11 cellular contexts compared by ENCODE assay signal in genomic region chr20:44491635-44492395, GRCh38. TPM values are rescaled to one million over a fixed set of nuclear protein-coding genes. Genes with fewer than 3 reads are reported as not detected.
DNase-seq lines count a peak whose midpoint lies in the region; ATAC-seq and TF ChIP-seq lines count a peak whose summit lies in the region.
"Had no signal": no experiment of that assay in that cellular context is flagged by ENCODE, and none has a peak within 500 bp of the region (broad histone marks: within the 10 kb centered on the region; RNA-seq: fewer than 3 reads in every experiment).

No MANE protein-coding gene starts in this region.

- H4K20me1 ChIP-seq in neural progenitor cell (ENCODE audit: low read depth), result no peaks in the 10 kb centered on the region

- POLR2A ChIA-PET in GM10248 (lab: Yijun Ruan, JAX), result no interaction called here

- H2AFZ ChIP-seq in neural progenitor cell (replicated peaks), result no peak overlapping the region

- TF ChIP-seq EP300 in suprapubic skin (IDR thresholded peaks at IDR 0.05), result no peak

- peak overlapping the region; percentile 70 for H3K27ac ChIP-seq in right cardiac atrium (ENCODE audit: low read length)
- peak overlapping the region; percentile 84 for H3K27ac ChIP-seq in suprapubic skin
- H3K27ac ChIP-seq in neural progenitor cell, result no peak overlapping the region

- no peaks in the 10 kb centered on the region for H3K9me3 Mint-ChIP-seq in activated CD8-positive, alpha-beta memory T cell treated with anti-CD3 and anti-CD28 coated beads, Interleukin-2, amount 10 ng/mL, durations not matched to agents 7 days and 5 days (ENCODE audit: low read depth)
- H3K9me3 Mint-ChIP-seq in neural progenitor cell, result no peaks in the 10 kb centered on the region

- peak overlapping the region; percentile 76 for H3K27ac Mint-ChIP-seq in activated CD8-positive, alpha-beta memory T cell treated with anti-CD3 and anti-CD28 coated beads, Interleukin-2, amount 10 ng/mL, durations not matched to agents 7 days and 5 days
- H3K27ac Mint-ChIP-seq in neural progenitor cell, result no peak overlapping the region

- no peak for TF ChIP-seq POLR2A in suprapubic skin (IDR thresholded peaks at IDR 0.05)

- no peaks in the 10 kb centered on the region for H3K27me3 Mint-ChIP-seq in activated CD8-positive, alpha-beta memory T cell treated with anti-CD3 and anti-CD28 coated beads, Interleukin-2, amount 10 ng/mL, durations not matched to agents 7 days and 5 days
- H3K27me3 Mint-ChIP-seq in neural progenitor cell (ENCODE audit: insufficient read depth, low read depth), result no peaks in the 10 kb centered on the region

- H3K4me3 ChIP-seq in right cardiac atrium (ENCODE audit: low read length) (no peak overlapping the region), suprapubic skin (no peak overlapping the region), neural progenitor cell (no peak overlapping the region)

- CTCF ChIA-PET in activated CD8-positive, alpha-beta memory T cell treated with anti-CD3 and anti-CD28 coated beads, Interleukin-2, amount 10 ng/mL, durations not matched to agents 7 days and 5 days (lab: Charles Lee), result no interaction called here
- CTCF ChIA-PET in GM10248 (lab: Yijun Ruan, JAX), result interaction anchor here (0.8 to 1.1 kb wide), 2 partner anchors 11 to 30 kb away, joined by 3 read pairs; partner anchors contain the start of gene SERINC3

- peak; percentile 35 for ATAC-seq in activated CD8-positive, alpha-beta memory T cell treated with anti-CD3 and anti-CD28 coated beads, Interleukin-2, amount 10 ng/mL, durations not matched to agents 7 days and 5 days
- peak; percentile 76 to 77 for ATAC-seq in right cardiac atrium
- no peak for ATAC-seq in GM19452 (IDR thresholded peaks at IDR 0.05; ENCODE audit: unreplicated experiment)
- ATAC-seq: HCT116 had no signal

- no peak overlapping the region for H3K4me2 ChIP-seq in neural progenitor cell

- no peak for TF ChIP-seq CTCF in suprapubic skin (IDR thresholded peaks at IDR 0.05)
- TF ChIP-seq CTCF in neural progenitor cell (IDR thresholded peaks at IDR 0.05), result no peak
- no peak for TF ChIP-seq CTCF in GM10248 (IDR thresholded peaks at IDR 0.05; ENCODE audit: control extremely low read depth, extremely low read depth, low read depth, missing control alignments)

- no peaks in the 10 kb centered on the region for H3K9me3 ChIP-seq in right cardiac atrium (ENCODE audit: control insufficient read depth, low read length)
- H3K9me3 ChIP-seq in suprapubic skin, result no peaks in the 10 kb centered on the region
- H3K9me3 ChIP-seq in neural progenitor cell (ENCODE audit: low read depth), result no peaks in the 10 kb centered on the region

- H3K9ac ChIP-seq in neural progenitor cell, result no peak overlapping the region

- no peaks in the 10 kb centered on the region for H3F3A ChIP-seq in neural progenitor cell (ENCODE audit: low read depth)

- intact Hi-C loops in right cardiac atrium (cut with DNase I), result no loop called here

- H3K36me3 ChIP-seq in suprapubic skin, result peaks cover 85% of the 10 kb centered on the region
- no peaks in the 10 kb centered on the region for H3K36me3 ChIP-seq in neural progenitor cell

- H3K27me3 ChIP-seq in right cardiac atrium (ENCODE audit: control insufficient read depth, insufficient read depth), result no peaks in the 10 kb centered on the region
- H3K27me3 ChIP-seq in suprapubic skin, result no peaks in the 10 kb centered on the region
- no peaks in the 10 kb centered on the region for H3K27me3 ChIP-seq in neural progenitor cell

- H3K36me3 Mint-ChIP-seq in activated CD8-positive, alpha-beta memory T cell treated with anti-CD3 and anti-CD28 coated beads, Interleukin-2, amount 10 ng/mL, durations not matched to agents 7 days and 5 days, result peaks cover 58% of the 10 kb centered on the region
- peaks cover 24% of the 10 kb centered on the region for H3K36me3 Mint-ChIP-seq in neural progenitor cell

- H3K4me3 Mint-ChIP-seq in activated CD8-positive, alpha-beta memory T cell treated with anti-CD3 and anti-CD28 coated beads, Interleukin-2, amount 10 ng/mL, durations not matched to agents 7 days and 5 days, result no peak overlapping the region
- no peak overlapping the region for H3K4me3 Mint-ChIP-seq in neural progenitor cell

- no peaks in the 10 kb centered on the region for H3K79me2 ChIP-seq in neural progenitor cell (ENCODE audit: low read depth)

- no peak for DNase-seq in activated CD8-positive, alpha-beta memory T cell treated with anti-CD3 and anti-CD28 coated beads, Interleukin-2, amount 10 ng/mL, durations not matched to agents 7 days and 5 days
- DNase-seq in activated CD8-positive, alpha-beta memory T cell treated with anti-CD3 and anti-CD28 coated beads, Interleukin-2, amount 50 U/mL, for 4 hours, result no peak
- DNase-seq in amniotic epithelial cell (ENCODE audit: low read depth) (peak; percentile 66), right cardiac atrium (peak in 2 of 3 donors; percentile 44 to 48), suprapubic skin (ENCODE audit: low spot score in 2 of 2) (peak in 1 of 2 donors; percentile 84), neural progenitor cell (ENCODE audit: low spot score) (no peak), GM10248 (ENCODE audit: extremely low spot score) (no peak)
- DNase-seq: activated CD4-positive, CD25-positive, alpha-beta regulatory T cell; NCI-H524 had no signal

- peaks cover 41% of the 10 kb centered on the region for H3K4me1 Mint-ChIP-seq in activated CD8-positive, alpha-beta memory T cell treated with anti-CD3 and anti-CD28 coated beads, Interleukin-2, amount 10 ng/mL, durations not matched to agents 7 days and 5 days
- no peaks in the 10 kb centered on the region for H3K4me1 Mint-ChIP-seq in neural progenitor cell

- H3K4me1 ChIP-seq in right cardiac atrium (ENCODE audit: control insufficient read depth, insufficient read depth, low read length), result peaks cover 3% of the 10 kb centered on the region
- H3K4me1 ChIP-seq in suprapubic skin, result peaks cover 30% of the 10 kb centered on the region
- no peaks in the 10 kb centered on the region for H3K4me1 ChIP-seq in neural progenitor cell

- 64% methylated on average over 5 of the region's 5 CpGs for WGBS in right cardiac atrium
- WGBS in suprapubic skin, result 64% methylated on average over 5 of the region's 5 CpGs

RNA-seq across cellular contexts. Expression of gene TTPAL, which starts 16.1 kb away (rescaled TPM):
- total RNA-seq in activated CD8-positive, alpha-beta memory T cell treated with anti-CD3 and anti-CD28 coated beads, Interleukin-2, amount 10 ng/mL, durations not matched to agents 7 days and 5 days, result 10 to 100 TPM; 16.5 to 23.9 TPM
- 1 to 10 TPM; 6.3 to 7.1 (median 6.7) TPM for total RNA-seq in right cardiac atrium
- polyA plus RNA-seq in right cardiac atrium, result 3.1 TPM
- 10 to 100 TPM; 13.6 to 38.5 (median 29.4) TPM for total RNA-seq in suprapubic skin
- 7.8 and 9.8 TPM in 2 replicates for total RNA-seq in neural progenitor cell (ENCODE audit: low replicate concordance)

RNA-seq across cellular contexts. Expression of gene SERINC3, which starts 30.1 kb away (rescaled TPM):
- total RNA-seq in activated CD8-positive, alpha-beta memory T cell treated with anti-CD3 and anti-CD28 coated beads, Interleukin-2, amount 10 ng/mL, durations not matched to agents 7 days and 5 days, result 10 to 100 TPM; 50.1 to 64.6 TPM
- total RNA-seq in right cardiac atrium (100 to 1,000 TPM; 101 to 118 (median 105) TPM), suprapubic skin (100 to 1,000 TPM in 3 of 4 donors, 10 to 100 TPM in 1; 94.1 to 128 (median 113) TPM), neural progenitor cell (ENCODE audit: low replicate concordance) (32.9 and 38.8 TPM in 2 replicates)
- polyA plus RNA-seq in right cardiac atrium, result 47.8 TPM

Comparison
In these comparisons a context has a peak if more than half of its experiments do, and no peak if none do; other contexts are left out.
1. DNase-seq: peak in amniotic epithelial cell (single experiment) and right cardiac atrium (2 of 3); none in activated CD8-positive, alpha-beta memory T cell treated with anti-CD3 and anti-CD28 coated beads, Interleukin-2, amount 10 ng/mL, durations not matched to agents 7 days and 5 days (single experiment), activated CD8-positive, alpha-beta memory T cell treated with anti-CD3 and anti-CD28 coated beads, Interleukin-2, amount 50 U/mL, for 4 hours (single experiment), neural progenitor cell (single experiment) and GM10248 (single experiment).